Comparison of ENCODE assay signal across 14 cellular contexts in genomic region chr16:68273459-68273858, GRCh38. TPM values are rescaled to one million over a fixed set of nuclear protein-coding genes. Genes with fewer than 3 reads are reported as not detected.
DNase-seq lines count a peak whose midpoint lies in the region; ATAC-seq, FAIRE-seq and TF ChIP-seq lines count a peak whose summit lies in the region.
"Had no signal": no experiment of that assay in that cellular context is flagged by ENCODE, and none has a peak within 500 bp of the region (broad histone marks: within the 10 kb centered on the region; RNA-seq: fewer than 3 reads in every experiment).

No MANE protein-coding gene starts in this region.

- H3K36me3 ChIP-seq in HepG2 (replicated peaks in 1 of 2; ENCODE audit: control insufficient read depth in 1 of 2, insufficient read depth in 2 of 2, low read length in 2 of 2) (peaks cover 19 to 36% of the 10 kb centered on the region in 2 experiments), right lobe of liver (no peaks in the 10 kb centered on the region)

- no peak for FAIRE-seq in HepG2 (lab: Jason Lieb, UNC)

- peak overlapping the region; percentile 91 for H3K27ac Mint-ChIP-seq in activated CD4-positive, alpha-beta memory T cell treated with anti-CD3 and anti-CD28 coated beads, Interleukin-2, amount 10 ng/mL, durations not matched to agents 7 days and 5 days
- H3K27ac Mint-ChIP-seq in memory B cell: peak overlapping the region; percentile 42
- H3K27ac Mint-ChIP-seq: dendritic cell treated with granulocyte-macrophage colony-stimulating factor and Interleukin-4, amounts not matched to agents 40 ng/mL and 50 ng/mL, for 4 days had no signal

- DNase-seq in HepG2 (ENCODE audit: low spot score) (no peak), right lobe of liver (no peak), memory B cell (ENCODE audit: low spot score in 2 of 2) (no peak), NCI-H748 treated with DMSO at 0.1 percent for 48 hours (lab: John Stamatoyannopoulos, UW) (no peak)
- DNase-seq in activated CD4-positive, alpha-beta memory T cell treated with anti-CD3 and anti-CD28 coated beads, Interleukin-2, amount 10 ng/mL, durations not matched to agents 7 days and 5 days: no peak
- DNase-seq: anterior cingulate cortex, NCI-H774, T1000 had no signal

- H4K20me1 ChIP-seq in HepG2 (ENCODE audit: insufficient read depth, low read length): peaks cover 26% of the 10 kb centered on the region

- H3K9ac ChIP-seq in HepG2 (ENCODE audit: insufficient read depth, low read depth, low read length): no peak overlapping the region

- CTCF ChIA-PET in HepG2 (lab: Yijun Ruan, JAX; ENCODE audit: low intra/inter-chr PET ratio, low total read pairs): no interaction called here
- CTCF ChIA-PET in activated CD4-positive, alpha-beta memory T cell treated with anti-CD3 and anti-CD28 coated beads, Interleukin-2, amount 10 ng/mL, durations not matched to agents 7 days and 5 days (lab: Charles Lee): interaction anchor here (1.1 to 9.5 kb wide), 4 partner anchors 10 to 54 kb away, joined by 3 to 96 read pairs (median 27); partner anchors contain the start of gene SLC7A6

- no peak for TF ChIP-seq RAD21 in HepG2 (CRISPR knock-in tag; IDR thresholded peaks at IDR 0.05)

- TF ChIP-seq POLR2A in HepG2 (IDR thresholded peaks at IDR 0.05; ENCODE audit: insufficient read depth in 1 of 2, low read depth in 2 of 2, low read length in 2 of 2) (no peak), right lobe of liver (IDR thresholded peaks at IDR 0.05) (no peak), GM18505 (IDR thresholded peaks at IDR 0.05; ENCODE audit: borderline replicate concordance, extremely low read depth, insufficient read depth, insufficient read length) (no peak)

- ATAC-seq in HepG2 (no peak), right lobe of liver (no peak), memory B cell (ENCODE audit: low read depth) (no peak), HG03196 (IDR thresholded peaks at IDR 0.05; ENCODE audit: unreplicated experiment) (no peak), HG02759 (IDR thresholded peaks at IDR 0.05; ENCODE audit: unreplicated experiment) (no peak), GM18505 (IDR thresholded peaks at IDR 0.05; ENCODE audit: unreplicated experiment) (no peak)

- H3K9me3 Mint-ChIP-seq in activated CD4-positive, alpha-beta memory T cell treated with anti-CD3 and anti-CD28 coated beads, Interleukin-2, amount 10 ng/mL, durations not matched to agents 7 days and 5 days: no peaks in the 10 kb centered on the region
- no peaks in the 10 kb centered on the region for H3K9me3 Mint-ChIP-seq in memory B cell
- H3K9me3 Mint-ChIP-seq: dendritic cell treated with granulocyte-macrophage colony-stimulating factor and Interleukin-4, amounts not matched to agents 40 ng/mL and 50 ng/mL, for 4 days; mesothelial cell of epicardium had no signal

- POLR2A ChIA-PET in HepG2 (lab: Yijun Ruan, JAX): interaction anchor here (0.6 to 2.4 kb wide), 4 partner anchors 8 to 194 kb away, joined by 3 to 9 read pairs (median 4); partner anchors contain the start of genes PRMT7 and SLC7A6OS
- POLR2A ChIA-PET in activated CD4-positive, alpha-beta memory T cell treated with anti-CD3 and anti-CD28 coated beads, Interleukin-2, amount 10 ng/mL, durations not matched to agents 7 days and 5 days (lab: Charles Lee): interaction anchor here (1.1 to 2.2 kb wide), 9 partner anchors 10 to 37 kb away, joined by 4 to 28 read pairs (median 8); partner anchors contain the start of genes PRMT7, SLC7A6 and SLC7A6OS

- H2AFZ ChIP-seq in HepG2 (ENCODE audit: low read length): no peak overlapping the region

- H3K9me3 ChIP-seq in HepG2 (ENCODE audit: low read length): no peaks in the 10 kb centered on the region
- H3K9me3 ChIP-seq in right lobe of liver: no peaks in the 10 kb centered on the region
- H3K9me3 ChIP-seq: thoracic aorta had no signal

- H3K4me2 ChIP-seq in HepG2 (ENCODE audit: low read depth, low read length): no peak overlapping the region

- TF ChIP-seq CTCF in HepG2 (CRISPR knock-in tag; IDR thresholded peaks at IDR 0.05): no peak
- TF ChIP-seq CTCF in right lobe of liver (IDR thresholded peaks at IDR 0.05): no peak

- no peak overlapping the region for H3K4me3 ChIP-seq in HepG2 (replicated peaks in 1 of 3; ENCODE audit: insufficient read depth in 1 of 3, low read depth in 2 of 3, low read length in 3 of 3)
- H3K4me3 ChIP-seq in right lobe of liver: no peak overlapping the region
- H3K4me3 ChIP-seq: thoracic aorta had no signal

- H3K4me1 ChIP-seq in HepG2 (ENCODE audit: insufficient read depth, low read length) (peaks cover 72% of the 10 kb centered on the region), right lobe of liver (no peaks in the 10 kb centered on the region)

- no peak overlapping the region for H3K27ac ChIP-seq in HepG2 (ENCODE audit: extremely low read length, insufficient read depth, low read length)
- H3K27ac ChIP-seq in right lobe of liver: no peak overlapping the region

- H3K79me2 ChIP-seq in HepG2 (ENCODE audit: insufficient read depth, low read length): peaks cover 74% of the 10 kb centered on the region

- H3K4me3 Mint-ChIP-seq in activated CD4-positive, alpha-beta memory T cell treated with anti-CD3 and anti-CD28 coated beads, Interleukin-2, amount 10 ng/mL, durations not matched to agents 7 days and 5 days: no peak overlapping the region
- peak overlapping the region; percentile 66 for H3K4me3 Mint-ChIP-seq in memory B cell
- H3K4me3 Mint-ChIP-seq: dendritic cell treated with granulocyte-macrophage colony-stimulating factor and Interleukin-4, amounts not matched to agents 40 ng/mL and 50 ng/mL, for 4 days; mesothelial cell of epicardium had no signal

- 95% methylated on average over 5 of the region's 5 CpGs for WGBS in HepG2 (ENCODE audit: low lambda C conversion rate)
- WGBS in right lobe of liver (ENCODE audit: insufficient coverage, low coverage, low lambda C conversion rate, missing lambda C conversion rate): 92% methylated on average over 3 of the region's 5 CpGs

- BruUV-seq in HepG2 (replicated peaks; lab: Mats Ljungman, UMichigan): no TSS peak

- H3K36me3 Mint-ChIP-seq in activated CD4-positive, alpha-beta memory T cell treated with anti-CD3 and anti-CD28 coated beads, Interleukin-2, amount 10 ng/mL, durations not matched to agents 7 days and 5 days (ENCODE audit: low read depth): peaks cover 55% of the 10 kb centered on the region
- peaks cover 12% of the 10 kb centered on the region for H3K36me3 Mint-ChIP-seq in memory B cell

- peaks cover 75% of the 10 kb centered on the region for H3K4me1 Mint-ChIP-seq in activated CD4-positive, alpha-beta memory T cell treated with anti-CD3 and anti-CD28 coated beads, Interleukin-2, amount 10 ng/mL, durations not matched to agents 7 days and 5 days
- H3K4me1 Mint-ChIP-seq in memory B cell: peaks cover 39% of the 10 kb centered on the region

- H3K27me3 ChIP-seq in HepG2 (ENCODE audit: control insufficient read depth in 1 of 2, insufficient read depth in 2 of 2, low read length in 2 of 2) (no peaks in the 10 kb centered on the region), right lobe of liver (no peaks in the 10 kb centered on the region)

- no peak for TF ChIP-seq EP300 in HepG2 (IDR thresholded peaks at IDR 0.05; ENCODE audit: low read depth in 2 of 2, low read length in 2 of 2)
- TF ChIP-seq EP300 in HepG2 (CRISPR knock-in tag; IDR thresholded peaks at IDR 0.05; ENCODE audit: borderline replicate concordance): no peak

- intact Hi-C loops in HepG2 (cut with micrococcal nuclease; ENCODE audit: unreplicated experiment) (no loop called here), right lobe of liver (cut with DNase I) (no loop called here)

- in situ Hi-C loops in HepG2 (cut with HindIII; ENCODE audit: extremely low pct_ligation_motif_present, low pct_unique_long_range_greater_than_20kb): no loop called here

- H3K27me3 Mint-ChIP-seq in activated CD4-positive, alpha-beta memory T cell treated with anti-CD3 and anti-CD28 coated beads, Interleukin-2, amount 10 ng/mL, durations not matched to agents 7 days and 5 days: no peaks in the 10 kb centered on the region
- H3K27me3 Mint-ChIP-seq in memory B cell: no peaks in the 10 kb centered on the region
- H3K27me3 Mint-ChIP-seq: dendritic cell treated with granulocyte-macrophage colony-stimulating factor and Interleukin-4, amounts not matched to agents 40 ng/mL and 50 ng/mL, for 4 days had no signal

RNA-seq across cellular contexts. Expression of gene SLC7A6, which starts 9.1 kb away (rescaled TPM):
- 25.4 and 35.8 TPM in 2 replicates for total RNA-seq in HepG2 (2016; rRNA removed; fragmentation: Illumina TruSeq; extraction: Trizol)
- total RNA-seq in HepG2 (2016; cell fraction: cytosol; rRNA removed; fragmentation: Illumina TruSeq; extraction: Trizol; ENCODE audit: low read depth): 116 and 121 TPM in 2 replicates
- total RNA-seq in HepG2 (2016; cell fraction: insoluble cytoplasmic fraction; rRNA removed; fragmentation: Illumina TruSeq; extraction: Trizol): 25.1 and 35.3 TPM in 2 replicates
- 38.4 and 41.5 TPM in 2 replicates for total RNA-seq in HepG2 (2016; cell fraction: membrane; rRNA removed; fragmentation: Illumina TruSeq; extraction: Trizol)
- 53.5 and 62.4 TPM in 2 replicates for total RNA-seq in HepG2 (2016; cell fraction: nucleus; rRNA removed; fragmentation: Illumina TruSeq; extraction: Trizol)
- 67.4 and 70.8 TPM in 2 replicates for polyA plus RNA-seq in HepG2 (2011; rRNA removed)
- polyA plus RNA-seq in HepG2 (2011; cell fraction: cytosol; rRNA removed): 38.1 and 42.5 TPM in 2 replicates
- 195 and 234 TPM in 2 replicates for polyA plus RNA-seq in HepG2 (2011; cell fraction: nucleus; rRNA removed)
- polyA plus RNA-seq in HepG2 (2012): 29.8 and 35.6 TPM in 2 replicates
- polyA plus RNA-seq in HepG2 (2016; cell fraction: cytosol; fragmentation: Illumina TruSeq; extraction: Trizol; ENCODE audit: low read depth): 4.5 and 5.9 TPM in 2 replicates
- polyA plus RNA-seq in HepG2 (2016; cell fraction: insoluble cytoplasmic fraction; fragmentation: Illumina TruSeq; extraction: Trizol; ENCODE audit: low read depth): 17.5 and 18.7 TPM in 2 replicates
- 8.7 and 9.5 TPM in 2 replicates for polyA plus RNA-seq in HepG2 (2016; cell fraction: membrane; fragmentation: Illumina TruSeq; extraction: Trizol; ENCODE audit: low read depth)
- polyA plus RNA-seq in HepG2 (2016; cell fraction: nucleus; fragmentation: Illumina TruSeq; extraction: Trizol; ENCODE audit: insufficient read depth, low read depth): 86.8 and 104 TPM in 2 replicates
- polyA minus RNA-seq in HepG2 (2011; rRNA and poly(A)+ RNA removed; ENCODE audit: low replicate concordance): 346 and 374 TPM in 2 replicates
- 39.3 and 39.6 TPM in 2 replicates for polyA minus RNA-seq in HepG2 (2011; cell fraction: cytosol; rRNA and poly(A)+ RNA removed)
- polyA minus RNA-seq in HepG2 (2011; cell fraction: nucleus; rRNA and poly(A)+ RNA removed): 114 and 135 TPM in 2 replicates
- 1 to 10 TPM; 1.6 to 9.6 (median 4.5) TPM for total RNA-seq in right lobe of liver
- 10 to 100 TPM; 66.7 to 68.9 TPM for total RNA-seq in activated CD4-positive, alpha-beta memory T cell treated with anti-CD3 and anti-CD28 coated beads, Interleukin-2, amount 10 ng/mL, durations not matched to agents 7 days and 5 days

RNA-seq across cellular contexts. Expression of gene PLA2G15, which starts 28.3 kb away (rescaled TPM):
- total RNA-seq in HepG2 (2016; rRNA removed; fragmentation: Illumina TruSeq; extraction: Trizol) (9.9 and 14.4 TPM in 2 replicates), right lobe of liver (10 to 100 TPM in 5 of 6 experiments, 1 to 10 TPM in 1; 9.7 to 21.2 (median 13.7) TPM)
- 1.6 and 1.9 TPM in 2 replicates for total RNA-seq in HepG2 (2016; cell fraction: cytosol; rRNA removed; fragmentation: Illumina TruSeq; extraction: Trizol; ENCODE audit: low read depth)
- 8.0 and 15.5 TPM in 2 replicates for total RNA-seq in HepG2 (2016; cell fraction: insoluble cytoplasmic fraction; rRNA removed; fragmentation: Illumina TruSeq; extraction: Trizol)
- 4.8 and 5.1 TPM in 2 replicates for total RNA-seq in HepG2 (2016; cell fraction: membrane; rRNA removed; fragmentation: Illumina TruSeq; extraction: Trizol)
- 16.6 and 20.9 TPM in 2 replicates for total RNA-seq in HepG2 (2016; cell fraction: nucleus; rRNA removed; fragmentation: Illumina TruSeq; extraction: Trizol)
- 23.7 and 30.2 TPM in 2 replicates for polyA plus RNA-seq in HepG2 (2011; rRNA removed)
- 18.0 and 24.3 TPM in 2 replicates for polyA plus RNA-seq in HepG2 (2011; cell fraction: cytosol; rRNA removed)
- polyA plus RNA-seq in HepG2 (2011; cell fraction: nucleus; rRNA removed): 25.8 and 28.3 TPM in 2 replicates
- polyA plus RNA-seq in HepG2 (2012): 14.5 and 15.3 TPM in 2 replicates
- polyA plus RNA-seq in HepG2 (2016; cell fraction: cytosol; fragmentation: Illumina TruSeq; extraction: Trizol; ENCODE audit: low read depth): 1.2 and 1.8 TPM in 2 replicates
- 8.4 and 8.8 TPM in 2 replicates for polyA plus RNA-seq in HepG2 (2016; cell fraction: insoluble cytoplasmic fraction; fragmentation: Illumina TruSeq; extraction: Trizol; ENCODE audit: low read depth)
- 2.6 and 3.5 TPM in 2 replicates for polyA plus RNA-seq in HepG2 (2016; cell fraction: membrane; fragmentation: Illumina TruSeq; extraction: Trizol; ENCODE audit: low read depth)
- polyA plus RNA-seq in HepG2 (2016; cell fraction: nucleus; fragmentation: Illumina TruSeq; extraction: Trizol; ENCODE audit: insufficient read depth, low read depth): 29.5 and 29.9 TPM in 2 replicates
- 18.7 and 48.3 TPM in 2 replicates for polyA minus RNA-seq in HepG2 (2011; rRNA and poly(A)+ RNA removed; ENCODE audit: low replicate concordance)
- polyA minus RNA-seq in HepG2 (2011; cell fraction: cytosol; rRNA and poly(A)+ RNA removed): 13.9 and 15.8 TPM in 2 replicates
- 5.9 and 8.5 TPM in 2 replicates for polyA minus RNA-seq in HepG2 (2011; cell fraction: nucleus; rRNA and poly(A)+ RNA removed)
- total RNA-seq in activated CD4-positive, alpha-beta memory T cell treated with anti-CD3 and anti-CD28 coated beads, Interleukin-2, amount 10 ng/mL, durations not matched to agents 7 days and 5 days: 1 to 10 TPM; 7.4 to 7.5 TPM

RNA-seq across cellular contexts. Expression of gene SLC7A6OS, which starts 37.3 kb away (rescaled TPM):
- total RNA-seq in HepG2 (2016; rRNA removed; fragmentation: Illumina TruSeq; extraction: Trizol) (21.5 and 21.6 TPM in 2 replicates), right lobe of liver (1 to 10 TPM; 4.0 to 5.4 (median 4.8) TPM)
- total RNA-seq in HepG2 (2016; cell fraction: cytosol; rRNA removed; fragmentation: Illumina TruSeq; extraction: Trizol; ENCODE audit: low read depth): 4.2 and 5.7 TPM in 2 replicates
- total RNA-seq in HepG2 (2016; cell fraction: insoluble cytoplasmic fraction; rRNA removed; fragmentation: Illumina TruSeq; extraction: Trizol): 19.7 and 21.7 TPM in 2 replicates
- 8.6 and 9.1 TPM in 2 replicates for total RNA-seq in HepG2 (2016; cell fraction: membrane; rRNA removed; fragmentation: Illumina TruSeq; extraction: Trizol)
- 28.4 and 34.8 TPM in 2 replicates for total RNA-seq in HepG2 (2016; cell fraction: nucleus; rRNA removed; fragmentation: Illumina TruSeq; extraction: Trizol)
- polyA plus RNA-seq in HepG2 (2011; rRNA removed): 11.2 and 12.5 TPM in 2 replicates
- 6.1 and 9.0 TPM in 2 replicates for polyA plus RNA-seq in HepG2 (2011; cell fraction: cytosol; rRNA removed)
- 22.2 and 25.4 TPM in 2 replicates for polyA plus RNA-seq in HepG2 (2011; cell fraction: nucleus; rRNA removed)
- polyA plus RNA-seq in HepG2 (2012): 12.1 and 13.5 TPM in 2 replicates
- 2.2 and 2.4 TPM in 2 replicates for polyA plus RNA-seq in HepG2 (2016; cell fraction: cytosol; fragmentation: Illumina TruSeq; extraction: Trizol; ENCODE audit: low read depth)
- 19.5 and 20.3 TPM in 2 replicates for polyA plus RNA-seq in HepG2 (2016; cell fraction: insoluble cytoplasmic fraction; fragmentation: Illumina TruSeq; extraction: Trizol; ENCODE audit: low read depth)
- polyA plus RNA-seq in HepG2 (2016; cell fraction: membrane; fragmentation: Illumina TruSeq; extraction: Trizol; ENCODE audit: low read depth): 4.3 and 4.5 TPM in 2 replicates
- polyA plus RNA-seq in HepG2 (2016; cell fraction: nucleus; fragmentation: Illumina TruSeq; extraction: Trizol; ENCODE audit: insufficient read depth, low read depth): 37.7 and 42.1 TPM in 2 replicates
- polyA minus RNA-seq in HepG2 (2011; rRNA and poly(A)+ RNA removed; ENCODE audit: low replicate concordance): 8.8 and 15.1 TPM in 2 replicates
- 4.7 and 4.9 TPM in 2 replicates for polyA minus RNA-seq in HepG2 (2011; cell fraction: cytosol; rRNA and poly(A)+ RNA removed)
- 26.7 and 28.5 TPM in 2 replicates for polyA minus RNA-seq in HepG2 (2011; cell fraction: nucleus; rRNA and poly(A)+ RNA removed)
- total RNA-seq in activated CD4-positive, alpha-beta memory T cell treated with anti-CD3 and anti-CD28 coated beads, Interleukin-2, amount 10 ng/mL, durations not matched to agents 7 days and 5 days: 10 to 100 TPM; 30.4 to 31.2 TPM

RNA-seq across cellular contexts. Expression of gene PRMT7, which starts 37.4 kb away (rescaled TPM):
- 46.7 and 55.0 TPM in 2 replicates for total RNA-seq in HepG2 (2016; rRNA removed; fragmentation: Illumina TruSeq; extraction: Trizol)
- 9.5 and 12.3 TPM in 2 replicates for total RNA-seq in HepG2 (2016; cell fraction: cytosol; rRNA removed; fragmentation: Illumina TruSeq; extraction: Trizol; ENCODE audit: low read depth)
- 45.8 and 52.4 TPM in 2 replicates for total RNA-seq in HepG2 (2016; cell fraction: insoluble cytoplasmic fraction; rRNA removed; fragmentation: Illumina TruSeq; extraction: Trizol)
- 18.9 and 20.2 TPM in 2 replicates for total RNA-seq in HepG2 (2016; cell fraction: membrane; rRNA removed; fragmentation: Illumina TruSeq; extraction: Trizol)
- total RNA-seq in HepG2 (2016; cell fraction: nucleus; rRNA removed; fragmentation: Illumina TruSeq; extraction: Trizol): 51.3 and 66.0 TPM in 2 replicates
- 47.5 and 53.5 TPM in 2 replicates for polyA plus RNA-seq in HepG2 (2011; rRNA removed)
- 35.5 and 39.1 TPM in 2 replicates for polyA plus RNA-seq in HepG2 (2011; cell fraction: cytosol; rRNA removed)
- 268 and 334 TPM in 2 replicates for polyA plus RNA-seq in HepG2 (2011; cell fraction: nucleus; rRNA removed)
- polyA plus RNA-seq in HepG2 (2012): 28.1 and 39.6 TPM in 2 replicates
- polyA plus RNA-seq in HepG2 (2016; cell fraction: cytosol; fragmentation: Illumina TruSeq; extraction: Trizol; ENCODE audit: low read depth): 4.3 and 4.6 TPM in 2 replicates
- polyA plus RNA-seq in HepG2 (2016; cell fraction: insoluble cytoplasmic fraction; fragmentation: Illumina TruSeq; extraction: Trizol; ENCODE audit: low read depth): 36.4 and 39.2 TPM in 2 replicates
- polyA plus RNA-seq in HepG2 (2016; cell fraction: membrane; fragmentation: Illumina TruSeq; extraction: Trizol; ENCODE audit: low read depth): 6.8 and 7.1 TPM in 2 replicates
- polyA plus RNA-seq in HepG2 (2016; cell fraction: nucleus; fragmentation: Illumina TruSeq; extraction: Trizol; ENCODE audit: insufficient read depth, low read depth): 109 and 112 TPM in 2 replicates
- polyA minus RNA-seq in HepG2 (2011; rRNA and poly(A)+ RNA removed; ENCODE audit: low replicate concordance): 105 and 173 TPM in 2 replicates
- 15.1 and 21.0 TPM in 2 replicates for polyA minus RNA-seq in HepG2 (2011; cell fraction: cytosol; rRNA and poly(A)+ RNA removed)
- polyA minus RNA-seq in HepG2 (2011; cell fraction: nucleus; rRNA and poly(A)+ RNA removed): 89.8 and 99.8 TPM in 2 replicates
- total RNA-seq in right lobe of liver: 10 to 100 TPM; 13.1 to 28.3 (median 21.1) TPM
- 10 to 100 TPM; 50.4 to 52.2 TPM for total RNA-seq in activated CD4-positive, alpha-beta memory T cell treated with anti-CD3 and anti-CD28 coated beads, Interleukin-2, amount 10 ng/mL, durations not matched to agents 7 days and 5 days

RNA-seq across cellular contexts. Expression of gene ESRP2, which starts 37.5 kb away (rescaled TPM):
- total RNA-seq in HepG2 (2016; rRNA removed; fragmentation: Illumina TruSeq; extraction: Trizol) (17.1 and 21.1 TPM in 2 replicates), right lobe of liver (100 to 1,000 TPM in 1 of 6 experiments, 10 to 100 TPM in 5; 44.8 to 102 (median 57.9) TPM)
- total RNA-seq in HepG2 (2016; cell fraction: cytosol; rRNA removed; fragmentation: Illumina TruSeq; extraction: Trizol; ENCODE audit: low read depth): 6.8 and 7.6 TPM in 2 replicates
- 14.0 and 20.2 TPM in 2 replicates for total RNA-seq in HepG2 (2016; cell fraction: insoluble cytoplasmic fraction; rRNA removed; fragmentation: Illumina TruSeq; extraction: Trizol)
- total RNA-seq in HepG2 (2016; cell fraction: membrane; rRNA removed; fragmentation: Illumina TruSeq; extraction: Trizol): 8.4 and 9.8 TPM in 2 replicates
- total RNA-seq in HepG2 (2016; cell fraction: nucleus; rRNA removed; fragmentation: Illumina TruSeq; extraction: Trizol): 30.8 and 33.0 TPM in 2 replicates
- polyA plus RNA-seq in HepG2 (2011; rRNA removed): 32.4 and 36.3 TPM in 2 replicates
- 15.3 and 21.4 TPM in 2 replicates for polyA plus RNA-seq in HepG2 (2011; cell fraction: cytosol; rRNA removed)
- polyA plus RNA-seq in HepG2 (2011; cell fraction: nucleus; rRNA removed): 149 and 178 TPM in 2 replicates
- 22.9 and 25.0 TPM in 2 replicates for polyA plus RNA-seq in HepG2 (2012)
- 1.9 and 2.0 TPM in 2 replicates for polyA plus RNA-seq in HepG2 (2016; cell fraction: cytosol; fragmentation: Illumina TruSeq; extraction: Trizol; ENCODE audit: low read depth)
- polyA plus RNA-seq in HepG2 (2016; cell fraction: insoluble cytoplasmic fraction; fragmentation: Illumina TruSeq; extraction: Trizol; ENCODE audit: low read depth): 20.9 and 25.3 TPM in 2 replicates
- polyA plus RNA-seq in HepG2 (2016; cell fraction: membrane; fragmentation: Illumina TruSeq; extraction: Trizol; ENCODE audit: low read depth): 6.3 and 6.7 TPM in 2 replicates
- polyA plus RNA-seq in HepG2 (2016; cell fraction: nucleus; fragmentation: Illumina TruSeq; extraction: Trizol; ENCODE audit: insufficient read depth, low read depth): 75.9 and 77.2 TPM in 2 replicates
- 91.8 and 102 TPM in 2 replicates for polyA minus RNA-seq in HepG2 (2011; rRNA and poly(A)+ RNA removed; ENCODE audit: low replicate concordance)
- 22.4 and 22.8 TPM in 2 replicates for polyA minus RNA-seq in HepG2 (2011; cell fraction: cytosol; rRNA and poly(A)+ RNA removed)
- 79.8 and 79.9 TPM in 2 replicates for polyA minus RNA-seq in HepG2 (2011; cell fraction: nucleus; rRNA and poly(A)+ RNA removed)
- not detected for total RNA-seq in activated CD4-positive, alpha-beta memory T cell treated with anti-CD3 and anti-CD28 coated beads, Interleukin-2, amount 10 ng/mL, durations not matched to agents 7 days and 5 days
